In the genomic region with DNA sequence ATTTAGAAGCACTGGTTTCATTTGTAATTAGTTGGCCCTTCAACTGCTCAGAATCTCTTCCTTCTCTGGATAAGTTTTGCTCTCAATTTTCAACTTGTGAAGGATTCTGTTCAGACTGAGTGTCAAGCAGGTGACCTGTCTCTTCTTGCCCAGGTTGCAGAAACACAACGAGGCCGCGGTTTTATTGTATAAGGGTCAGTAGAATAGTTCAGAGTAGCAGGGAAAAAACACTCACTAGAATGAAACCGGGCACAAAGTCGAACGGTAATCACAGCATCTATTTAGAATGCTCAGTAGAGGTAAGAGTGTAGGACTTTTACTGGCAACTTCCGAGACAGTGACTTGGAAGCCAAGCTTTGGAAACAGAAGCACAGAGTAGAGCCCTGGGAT, we compare ENCODE assay signal across 29 cellular contexts.
"Had no signal": no experiment of that assay in that cellular context is flagged by ENCODE, and none has a peak within 500 bp of the region (broad histone marks: within the 10 kb centered on the region; RNA-seq: fewer than 3 reads in every experiment).

No MANE protein-coding gene starts in this region.

- H3K36me3 ChIP-seq: MG63 had no signal

- H3K27ac Mint-ChIP-seq: activated B cell treated with CpG ODN at 0.5 μM for 24 hours; activated CD4-positive, alpha-beta T cell treated with anti-CD3 and anti-CD28 coated beads, Interleukin-2, amount 10 ng/mL, durations not matched to agents 24 days and 14 days; activated naive CD4-positive, alpha-beta T cell treated with anti-CD3 and anti-CD28 coated beads for 36 hours; activated naive CD8-positive, alpha-beta T cell; activated T-helper 17 cell treated with anti-CD3 and anti-CD28 coated beads, Interleukin-2, amount 50 U/mL, for 72 hours; brain; T-helper 17 cell had no signal

- DNase-seq: activated B cell treated with CpG ODN at 0.5 μM for 24 hours; activated CD4-positive, alpha-beta T cell treated with anti-CD3 and anti-CD28 coated beads for 1 hour; activated CD4-positive, alpha-beta T cell treated with anti-CD3 and anti-CD28 coated beads, Interleukin-2, amount 10 ng/mL, durations not matched to agents 24 days and 14 days; activated CD4-positive, alpha-beta T cell treated with anti-CD3 and anti-CD28 coated beads, Interleukin-2, amount 50 U/mL, for 48 hours; activated CD8-positive, alpha-beta memory T cell treated with anti-CD3 and anti-CD28 coated beads for 24 hours; activated gamma-delta T cell; activated naive CD4-positive, alpha-beta T cell treated with anti-CD3 and anti-CD28 coated beads for 36 hours; activated T-cell treated with anti-CD3 and anti-CD28 coated beads, Interleukin-2, amount 50 U/mL, for 48 hours; amygdala; MG63; MV-4-11; NCI-H1092 treated with DMSO at 0.1 percent for 48 hours; NCI-H1417 treated with DMSO at 0.1 percent for 48 hours; NCI-H1694; NCI-H2029; NCI-H2107; NCI-H2171 treated with DMSO at 0.1 percent for 48 hours; NCI-H345; NCI-H510A treated with DMSO at 0.1 percent for 48 hours; NCI-H69; PC-9; SIG-M5; T-helper 17 cell; T1000 had no signal

- H3K4me2 ChIP-seq: PC-9 had no signal

- H3K4me1 Mint-ChIP-seq: activated B cell treated with CpG ODN at 0.5 μM for 24 hours; activated T-helper 17 cell treated with anti-CD3 and anti-CD28 coated beads, Interleukin-2, amount 50 U/mL, for 72 hours had no signal

- H2AFZ ChIP-seq: PC-9 had no signal

- H3K27me3 ChIP-seq: MG63 had no signal

- H3K9me3 Mint-ChIP-seq: activated B cell treated with CpG ODN at 0.5 μM for 24 hours; activated CD4-positive, alpha-beta T cell treated with anti-CD3 and anti-CD28 coated beads, Interleukin-2, amount 10 ng/mL, durations not matched to agents 24 days and 14 days; activated naive CD4-positive, alpha-beta T cell treated with anti-CD3 and anti-CD28 coated beads for 36 hours; activated T-helper 17 cell treated with anti-CD3 and anti-CD28 coated beads, Interleukin-2, amount 50 U/mL, for 72 hours had no signal

- H3K27me3 Mint-ChIP-seq: activated B cell treated with CpG ODN at 0.5 μM for 24 hours; activated naive CD8-positive, alpha-beta T cell had no signal

- FAIRE-seq: astrocyte, TTC549 had no signal

- H3K4me3 Mint-ChIP-seq: activated B cell treated with CpG ODN at 0.5 μM for 24 hours; activated CD4-positive, alpha-beta T cell treated with anti-CD3 and anti-CD28 coated beads, Interleukin-2, amount 10 ng/mL, durations not matched to agents 24 days and 14 days; activated naive CD4-positive, alpha-beta T cell treated with anti-CD3 and anti-CD28 coated beads for 36 hours; activated naive CD8-positive, alpha-beta T cell; activated T-helper 17 cell treated with anti-CD3 and anti-CD28 coated beads, Interleukin-2, amount 50 U/mL, for 72 hours; brain; T-helper 17 cell had no signal

- H3K27ac ChIP-seq: PC-9 had no signal

- H3K4me3 ChIP-seq: MG63, PC-9 had no signal

- ATAC-seq: activated T-helper 17 cell treated with anti-CD3 and anti-CD28 coated beads, Interleukin-2, amount 50 U/mL, for 72 hours; T-helper 17 cell had no signal

- H3K36me3 Mint-ChIP-seq: activated naive CD8-positive, alpha-beta T cell; brain had no signal
